In the genomic region with DNA sequence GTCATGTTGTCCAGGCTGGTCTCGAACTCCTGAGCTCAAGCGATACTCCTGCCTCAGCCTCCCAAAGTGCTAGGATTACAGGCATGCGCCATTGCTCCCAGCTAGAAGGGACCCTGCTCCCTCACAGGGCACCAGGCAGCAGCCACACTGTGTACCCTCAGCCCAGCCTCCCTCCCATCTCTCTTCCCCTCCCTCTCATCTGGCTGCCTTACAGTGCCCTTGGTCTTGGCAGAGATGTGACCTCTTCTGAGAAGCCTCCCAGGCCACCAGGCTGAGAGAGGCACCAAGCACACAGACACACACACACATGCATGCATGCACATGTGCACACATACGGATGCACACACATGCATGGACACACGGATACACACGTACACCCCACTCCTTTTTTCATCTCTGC, we compare ENCODE assay signal across 31 cellular contexts. TPM values are rescaled to one million over a fixed set of nuclear protein-coding genes. Genes with fewer than 3 reads are reported as not detected.
"Had no signal": no experiment of that assay in that cellular context is flagged by ENCODE, and none has a peak within 500 bp of the region (broad histone marks: within the 10 kb centered on the region; RNA-seq: fewer than 3 reads in every experiment).

No MANE protein-coding gene starts in this region.

- H3K36me3 Mint-ChIP-seq: activated naive CD4-positive, alpha-beta T cell treated with anti-CD3 and anti-CD28 coated beads, Interleukin-2, amount 50 U/mL, for 72 hours; immature natural killer cell; natural killer cell; stimulated activated memory B cell treated with anti-CD40 and anti-IgM and Interleukin-4, amounts not matched to agents 10 μg/mL and 1 μg/mL and 100 μg/mL, for 72 hours had no signal

- H3K4me1 Mint-ChIP-seq: activated B cell treated with CpG ODN at 0.5 μM for 24 hours; immature natural killer cell; stimulated activated memory B cell treated with anti-CD40 and anti-IgM and Interleukin-4, amounts not matched to agents 10 μg/mL and 1 μg/mL and 100 μg/mL, for 72 hours; stimulated activated naive CD8-positive, alpha-beta T cell treated with anti-CD3 and anti-CD28 coated beads, Interleukin-15, amount 100 ng/mL, for 72 hours had no signal

- H3K4me3 Mint-ChIP-seq: activated B cell treated with CpG ODN at 0.5 μM for 24 hours; activated CD8-positive, alpha-beta T cell treated with anti-CD3 and anti-CD28 coated beads for 36 hours; activated T-cell treated with anti-CD3 and anti-CD28 coated beads, Interleukin-2, amount 50 U/mL, for 72 hours; immature natural killer cell; natural killer cell; stimulated activated memory B cell treated with anti-CD40 and anti-IgM and Interleukin-4, amounts not matched to agents 10 μg/mL and 1 μg/mL and 100 μg/mL, for 72 hours; stimulated activated naive CD8-positive, alpha-beta T cell treated with anti-CD3 and anti-CD28 coated beads, Interleukin-15, amount 100 ng/mL, for 72 hours; T-helper 2 cell treated with Interferon-gamma antibody and Interleukin-4, amounts not matched to agents 5 μg/mL and 100 μg/mL, for 36 hours had no signal

- H3K27me3 Mint-ChIP-seq: activated CD8-positive, alpha-beta T cell treated with anti-CD3 and anti-CD28 coated beads for 36 hours had no signal

- H3K27me3 ChIP-seq: colonic mucosa, gastroesophageal sphincter, ovary, upper lobe of left lung, vagina had no signal

- H3K9me3 Mint-ChIP-seq: activated B cell treated with CpG ODN at 0.5 μM for 24 hours; activated CD8-positive, alpha-beta T cell treated with anti-CD3 and anti-CD28 coated beads for 36 hours; activated naive CD4-positive, alpha-beta T cell treated with anti-CD3 and anti-CD28 coated beads, Interleukin-2, amount 50 U/mL, for 72 hours; activated T-cell treated with anti-CD3 and anti-CD28 coated beads, Interleukin-2, amount 50 U/mL, for 72 hours; immature natural killer cell; natural killer cell; stimulated activated memory B cell treated with anti-CD40 and anti-IgM and Interleukin-4, amounts not matched to agents 10 μg/mL and 1 μg/mL and 100 μg/mL, for 72 hours; stimulated activated naive CD8-positive, alpha-beta T cell treated with anti-CD3 and anti-CD28 coated beads, Interleukin-15, amount 100 ng/mL, for 72 hours; T-helper 2 cell treated with Interferon-gamma antibody and Interleukin-4, amounts not matched to agents 5 μg/mL and 100 μg/mL, for 36 hours had no signal

- H3K9me3 ChIP-seq: colonic mucosa, gastroesophageal sphincter, lower lobe of right lung, ovary, prostate gland, upper lobe of left lung, vagina had no signal

- H3K27ac Mint-ChIP-seq: activated B cell treated with CpG ODN at 0.5 μM for 24 hours; activated CD8-positive, alpha-beta T cell treated with anti-CD3 and anti-CD28 coated beads for 36 hours; activated naive CD4-positive, alpha-beta T cell treated with anti-CD3 and anti-CD28 coated beads, Interleukin-2, amount 50 U/mL, for 72 hours; activated T-cell treated with anti-CD3 and anti-CD28 coated beads, Interleukin-2, amount 50 U/mL, for 72 hours; immature natural killer cell; natural killer cell; stimulated activated memory B cell treated with anti-CD40 and anti-IgM and Interleukin-4, amounts not matched to agents 10 μg/mL and 1 μg/mL and 100 μg/mL, for 72 hours; stimulated activated naive CD8-positive, alpha-beta T cell treated with anti-CD3 and anti-CD28 coated beads, Interleukin-15, amount 100 ng/mL, for 72 hours; T-helper 2 cell treated with Interferon-gamma antibody and Interleukin-4, amounts not matched to agents 5 μg/mL and 100 μg/mL, for 36 hours had no signal

- H3K4me1 ChIP-seq: colonic mucosa, lower lobe of right lung had no signal

- H3K36me3 ChIP-seq: ovary, prostate gland had no signal

- DNase-seq: activated B cell treated with CpG ODN at 0.5 μM for 24 hours; activated CD4-positive, alpha-beta T cell treated with anti-CD3 and anti-CD28 coated beads, Interleukin-2, amount 50 U/mL, for 1 hour; activated CD8-positive, alpha-beta T cell treated with anti-CD3 and anti-CD28 coated beads for 36 hours; activated naive CD4-positive, alpha-beta T cell; activated T-cell treated with anti-CD3 and anti-CD28 coated beads, Interleukin-2, amount 50 U/mL, for 72 hours; cerebellar nuclear complex; colonic mucosa; effector CD8-positive, alpha-beta T cell; erythroblast; hippocampal formation; immature natural killer cell; lower lobe of right lung; mesenchymal stem cell; natural killer cell; ovary; retina; stimulated activated CD4-positive, alpha-beta T cell treated with anti-CD3 and anti-CD28 coated beads, Interleukin-1b, Interleukin-23, amount 100 ng/mL, for 48 hours; stimulated activated CD4-positive, alpha-beta T cell treated with anti-CD3 and anti-CD28 coated beads, Interleukin-4, amount 100 ng/mL, for 4 hours; stimulated activated CD8-positive, alpha-beta memory T cell treated with anti-CD3 and anti-CD28 coated beads, Interleukin-4, amount 100 ng/mL, for 48 hours; stimulated activated naive CD8-positive, alpha-beta T cell treated with anti-CD3 and anti-CD28 coated beads, Interleukin-15, amount 100 ng/mL, for 72 hours; substantia nigra; T-helper 1 cell; upper lobe of left lung had no signal

- ATAC-seq: activated CD8-positive, alpha-beta T cell treated with anti-CD3 and anti-CD28 coated beads for 36 hours; activated naive CD4-positive, alpha-beta T cell treated with anti-CD3 and anti-CD28 coated beads, Interleukin-2, amount 50 U/mL, for 72 hours; activated T-cell treated with anti-CD3 and anti-CD28 coated beads, Interleukin-2, amount 50 U/mL, for 72 hours; gastroesophageal sphincter; natural killer cell; stimulated activated memory B cell treated with anti-CD40 and anti-IgM and Interleukin-4, amounts not matched to agents 10 μg/mL and 1 μg/mL and 100 μg/mL, for 72 hours; stimulated activated naive CD8-positive, alpha-beta T cell treated with anti-CD3 and anti-CD28 coated beads, Interleukin-15, amount 100 ng/mL, for 72 hours had no signal

- H3K4me3 ChIP-seq: colonic mucosa, gastroesophageal sphincter, lower lobe of right lung, ovary, prostate gland, smooth muscle cell, upper lobe of left lung, vagina had no signal

- H3K27ac ChIP-seq: colonic mucosa, gastroesophageal sphincter, lower lobe of right lung, ovary, prostate gland, upper lobe of left lung, vagina had no signal

RNA-seq across cellular contexts. Expression of gene EPHA2, which starts 25.0 kb away (rescaled TPM):
- total RNA-seq: activated B cell treated with CpG ODN at 0.5 μM for 24 hours; activated CD8-positive, alpha-beta T cell treated with anti-CD3 and anti-CD28 coated beads for 36 hours had no signal
- polyA plus RNA-seq: immature natural killer cell had no signal

RNA-seq across cellular contexts. Expression of gene FAM131C, which starts 57.4 kb away (rescaled TPM):
- total RNA-seq: activated B cell treated with CpG ODN at 0.5 μM for 24 hours, dermis microvascular lymphatic vessel endothelial cell, gastroesophageal sphincter, lower lobe of right lung, natural killer cell, prostate gland had no signal
- polyA plus RNA-seq: immature natural killer cell had no signal
